8 cellular contexts compared by ENCODE assay signal in genomic region chr16:29221276-29222005, GRCh38.
DNase-seq lines count a peak whose midpoint lies in the region; FAIRE-seq and TF ChIP-seq lines count a peak whose summit lies in the region.
"Not testable (repeated sequence)": the region's sequence is repeated elsewhere in the genome, so short reads cannot be mapped to it uniquely, and the experiment has no call there.

No MANE protein-coding gene starts in this region.

- not testable (repeated sequence) for H3K27ac Mint-ChIP-seq in astrocyte (ENCODE audit: unreplicated experiment); endodermal cell; type B pancreatic cell
- H3K27ac Mint-ChIP-seq in osteocyte (ENCODE audit: unreplicated experiment), result peak overlapping the region; percentile 95

- DNase-seq in AG08395 (ENCODE audit: low spot score) (peak; percentile 4), GM23248 (peak; percentile 87), NCI-H2171 treated with DMSO at 0.1 percent for 48 hours (lab: John Stamatoyannopoulos, UW) (peak; percentile 49), astrocyte (ENCODE audit: low read depth) (peak; percentile 77), endodermal cell (peak; percentile 17), foreskin melanocyte (peak; percentile 25), osteocyte (ENCODE audit: extremely low spot score, unreplicated experiment) (peak; percentile 72), type B pancreatic cell (ENCODE audit: extremely low spot score, unreplicated experiment) (peak; percentile 55)

- not testable (repeated sequence) for FAIRE-seq in astrocyte (lab: Jason Lieb, UNC)

- H3K9me3 Mint-ChIP-seq in astrocyte (ENCODE audit: unreplicated experiment); osteocyte (ENCODE audit: unreplicated experiment); type B pancreatic cell: not testable (repeated sequence)
- H3K9me3 Mint-ChIP-seq in endodermal cell, result peaks cover 26% of the 10 kb centered on the region

- H3K4me1 Mint-ChIP-seq in astrocyte (ENCODE audit: low read depth, unreplicated experiment); endodermal cell; type B pancreatic cell (ENCODE audit: unreplicated experiment): not testable (repeated sequence)
- H3K4me1 Mint-ChIP-seq in osteocyte (ENCODE audit: unreplicated experiment), result peaks cover 50% of the 10 kb centered on the region

- H3K27ac ChIP-seq in GM23248 (peak overlapping the region; percentile 86), astrocyte (ENCODE audit: low read depth, low read length) (peak overlapping the region; percentile 93)
- H3K27ac ChIP-seq in endodermal cell (ENCODE audit: low read depth, low read length), result not testable (repeated sequence)

- not testable (repeated sequence) for H3K4me3 ChIP-seq in GM23248; astrocyte (ENCODE audit: insufficient read depth, low read depth, low read length); endodermal cell (ENCODE audit: low read length)

- not testable (repeated sequence) for H3K79me2 ChIP-seq in GM23248 (ENCODE audit: insufficient read depth)
- peaks cover 13% of the 10 kb centered on the region for H3K79me2 ChIP-seq in astrocyte (ENCODE audit: insufficient read depth, low read length)

- peak overlapping the region; percentile 74 for H3K4me2 ChIP-seq in GM23248 (ENCODE audit: unreplicated experiment)
- peak overlapping the region; percentile 59 for H3K4me2 ChIP-seq in astrocyte (ENCODE audit: low read length)

- not testable (repeated sequence) for TF ChIP-seq CTCF in astrocyte (IDR thresholded peaks at IDR 0.05; ENCODE audit: insufficient read depth, low read depth, low read length); endodermal cell (conservative IDR thresholded peaks at IDR 0.05); osteocyte (IDR thresholded peaks at IDR 0.05); type B pancreatic cell (conservative IDR thresholded peaks at IDR 0.05)

- H3K4me1 ChIP-seq in GM23248 (ENCODE audit: insufficient read depth) (peaks cover 25% of the 10 kb centered on the region), astrocyte (ENCODE audit: insufficient read depth, low read length) (peaks cover 24% of the 10 kb centered on the region)
- not testable (repeated sequence) for H3K4me1 ChIP-seq in endodermal cell (ENCODE audit: control insufficient read depth, insufficient read depth, low read length)

- not testable (repeated sequence) for H3K27me3 Mint-ChIP-seq in astrocyte (ENCODE audit: low read depth, unreplicated experiment); endodermal cell (ENCODE audit: insufficient read depth); osteocyte (ENCODE audit: unreplicated experiment); type B pancreatic cell

- H3K9ac ChIP-seq in GM23248 (peak overlapping the region; percentile 50), astrocyte (ENCODE audit: low read length) (peak overlapping the region; percentile 58)
- not testable (repeated sequence) for H3K9ac ChIP-seq in endodermal cell (ENCODE audit: extremely low read depth, low read length, poor library complexity, severe bottlenecking)

- not testable (repeated sequence) for H3K36me3 Mint-ChIP-seq in astrocyte (ENCODE audit: low read depth, unreplicated experiment); endodermal cell (ENCODE audit: low read depth); osteocyte (ENCODE audit: unreplicated experiment); type B pancreatic cell

- WGBS in GM23248 (ENCODE audit: low coverage in 1 of 2, low lambda C conversion rate in 2 of 2, missing lambda C conversion rate in 2 of 2), 2 experiments, result 28 to 35% methylated on average over 11 of the region's 11 CpGs
- WGBS in endodermal cell (ENCODE audit: insufficient coverage in 1 of 2, insufficient read length in 1 of 2), 2 experiments, result 93 to 95% methylated on average over 8 to 10 of the region's 11 CpGs

- not testable (repeated sequence) for H2AFZ ChIP-seq in GM23248; astrocyte (ENCODE audit: low read depth, low read length)

- in situ Hi-C loops in GM23248 (cut with MboI), result not testable (repeated sequence)

- H3K27me3 ChIP-seq in GM23248 (replicated peaks; ENCODE audit: insufficient read depth); astrocyte (ENCODE audit: insufficient read depth, low read length); endodermal cell (ENCODE audit: control insufficient read depth, insufficient read depth, low read length, poor library complexity, severe bottlenecking): not testable (repeated sequence)

- not testable (repeated sequence) for H3K9me3 ChIP-seq in GM23248 (ENCODE audit: low read depth); astrocyte (ENCODE audit: insufficient read depth, low read depth, low read length); endodermal cell (ENCODE audit: control insufficient read depth, low read length)

- H3K36me3 ChIP-seq in GM23248 (ENCODE audit: low read depth); astrocyte (ENCODE audit: insufficient read depth, low read length); endodermal cell (ENCODE audit: control insufficient read depth, insufficient read depth, low read length): not testable (repeated sequence)

- H4K20me1 ChIP-seq in GM23248 (ENCODE audit: insufficient read depth); astrocyte (ENCODE audit: insufficient read depth, low read length): not testable (repeated sequence)

- not testable (repeated sequence) for H3F3A ChIP-seq in GM23248 (ENCODE audit: insufficient read depth)

- not testable (repeated sequence) for H3K9me2 ChIP-seq in GM23248 (ENCODE audit: insufficient read depth)

- not testable (repeated sequence) for H3K4me3 Mint-ChIP-seq in astrocyte (ENCODE audit: unreplicated experiment); endodermal cell; osteocyte (ENCODE audit: unreplicated experiment); type B pancreatic cell

Comparison
In these comparisons a context has a peak if more than half of its experiments do, and no peak if none do; other contexts are left out.
1. DNase-seq: peak in every context shown above with its lines; median percentile 87 in GM23248; 77 in astrocyte; 72 in osteocyte; 55 in type B pancreatic cell; 49 in NCI-H2171 treated with DMSO at 0.1 percent for 48 hours; 25 in foreskin melanocyte; 17 in endodermal cell; 4 in AG08395.